In genomic region chr12:47739959-47740358, GRCh38 we compare ENCODE assay signal across 11 cellular contexts. TPM values are rescaled to one million over a fixed set of nuclear protein-coding genes. Genes with fewer than 3 reads are reported as not detected.
DNase-seq lines count a peak whose midpoint lies in the region; ATAC-seq and TF ChIP-seq lines count a peak whose summit lies in the region.
"Had no signal": no experiment of that assay in that cellular context is flagged by ENCODE, and none has a peak within 500 bp of the region (broad histone marks: within the 10 kb centered on the region; RNA-seq: fewer than 3 reads in every experiment).

No MANE protein-coding gene starts in this region.

- 77 to 90% methylated on average over 9 to 11 of the region's 11 CpGs for WGBS in thyroid gland, 2 donors

- DNase-seq in NCI-H510A treated with DMSO at 0.1 percent for 48 hours (lab: John Stamatoyannopoulos, UW) (peak; percentile 32), NCI-H510A (lab: John Stamatoyannopoulos, UW) (no peak), thyroid gland (peak in 1 of 2 donors; percentile 20), cerebellum (ENCODE audit: low spot score) (no peak)
- no peak for DNase-seq in central memory CD8-positive, alpha-beta T cell (ENCODE audit: low spot score in 2 of 2)
- no peak for DNase-seq in stimulated activated CD4-positive, alpha-beta T cell treated with anti-CD3 and anti-CD28 coated beads, Interleukin-4, amount 100 ng/mL, for 24 hours
- no peak for DNase-seq in stimulated activated CD4-positive, alpha-beta T cell treated with anti-CD3 and anti-CD28 coated beads, Interleukin-1b, Interleukin-23, amount 100 ng/mL, for 48 hours

- TF ChIP-seq CTCF in thyroid gland (IDR thresholded peaks at IDR 0.05), result no peak

- peaks cover 3% of the 10 kb centered on the region for H3K36me3 Mint-ChIP-seq in central memory CD8-positive, alpha-beta T cell (ENCODE audit: insufficient read depth)

- H3K27me3 ChIP-seq in thyroid gland, result no peaks in the 10 kb centered on the region
- H3K27me3 ChIP-seq: breast epithelium had no signal

- H3K4me1 ChIP-seq in thyroid gland, result peaks cover 48 to 79% of the 10 kb centered on the region in 2 donors

- no peak overlapping the region for H3K4me3 ChIP-seq in thyroid gland (replicated peaks in 1 of 3)
- H3K4me3 ChIP-seq: breast epithelium, SK-N-MC had no signal

- no peaks in the 10 kb centered on the region for H3K9me3 Mint-ChIP-seq in central memory CD8-positive, alpha-beta T cell

- peak overlapping the region; percentile 27 for H3K4me3 Mint-ChIP-seq in central memory CD8-positive, alpha-beta T cell

- H3K27me3 Mint-ChIP-seq in central memory CD8-positive, alpha-beta T cell, result peaks cover 20% of the 10 kb centered on the region

- H3K27ac ChIP-seq in thyroid gland, result peak overlapping the region; percentile 81 to 91 (median 84)

- TF ChIP-seq POLR2A in thyroid gland (IDR thresholded peaks at IDR 0.05), result no peak

- H3K9me3 ChIP-seq in thyroid gland, result no peaks in the 10 kb centered on the region
- H3K9me3 ChIP-seq: breast epithelium had no signal

- peaks cover 43% of the 10 kb centered on the region for H3K4me1 Mint-ChIP-seq in central memory CD8-positive, alpha-beta T cell

- ATAC-seq in HG03103 (IDR thresholded peaks at IDR 0.05; ENCODE audit: low read depth, unreplicated experiment), result peak; percentile 68
- ATAC-seq in central memory CD8-positive, alpha-beta T cell (replicated peaks; ENCODE audit: extremely low read depth, poor library complexity, severe bottlenecking), result no peak
- ATAC-seq: left lobe of liver had no signal

- intact Hi-C loops in thyroid gland (cut with DNase I), result loop anchor here (5.0 kb wide), 1 partner anchor 37 kb away; no protein-coding TSS in a partner anchor

- H3K36me3 ChIP-seq in thyroid gland, result no peaks in the 10 kb centered on the region
- H3K36me3 ChIP-seq: breast epithelium had no signal

- no peak overlapping the region for H3K27ac Mint-ChIP-seq in central memory CD8-positive, alpha-beta T cell (ENCODE audit: low read depth)

RNA-seq across cellular contexts. Expression of gene ENDOU, which starts 14.7 kb away (rescaled TPM):
- total RNA-seq in thyroid gland (1 to 10 TPM in 3 of 4 donors, under 1 TPM in 1; 0.11 to 1.9 (median 1.2) TPM), cerebellum (not detected)
- total RNA-seq: left lobe of liver had no signal

RNA-seq across cellular contexts. Expression of gene RAPGEF3, which starts 18.7 kb away (rescaled TPM):
- total RNA-seq in thyroid gland (100 to 1,000 TPM in 2 of 4 donors, 10 to 100 TPM in 2; 87.3 to 178 (median 125) TPM), cerebellum (11.9 TPM)

RNA-seq across cellular contexts. Expression of gene SLC48A1, which starts 33.1 kb away (rescaled TPM):
- 100 to 1,000 TPM in 3 of 4 donors, 10 to 100 TPM in 1; 59.3 to 276 (median 187) TPM for total RNA-seq in thyroid gland
- 7.8 TPM for total RNA-seq in cerebellum

RNA-seq across cellular contexts. Expression of gene RPAP3, which starts 34.1 kb away (rescaled TPM):
- total RNA-seq in thyroid gland (10 to 100 TPM; 17.9 to 24.9 (median 21.4) TPM), cerebellum (24.3 TPM)
